Comparison of ENCODE assay signal across 1 cellular context in the genomic region with DNA sequence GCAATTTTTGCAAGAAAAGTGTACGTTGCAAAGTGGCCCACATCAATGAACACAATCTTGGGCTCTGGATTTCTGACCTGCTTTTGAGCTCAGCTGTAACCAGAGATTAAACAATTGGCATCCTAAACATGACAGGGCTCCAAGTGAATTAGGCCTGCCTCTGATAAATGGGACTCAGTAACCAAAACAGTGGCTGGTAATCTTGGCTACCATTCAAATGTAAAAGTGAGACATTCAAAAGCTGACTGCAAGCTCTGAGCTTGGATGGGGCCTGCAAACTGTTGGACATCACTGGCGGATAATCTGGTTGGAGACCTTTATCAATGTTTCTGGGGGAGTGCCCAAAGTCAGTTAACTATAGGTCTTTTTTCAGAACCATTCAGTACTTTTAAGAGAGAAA.
TF ChIP-seq lines count a peak whose summit lies in the region.

No MANE protein-coding gene starts in this region.

TF ChIP-seq in WTC11, 78 proteins besides CTCF, POLR2A, EP300 and RAD21:
- TF ChIP-seq, protein P1, sequence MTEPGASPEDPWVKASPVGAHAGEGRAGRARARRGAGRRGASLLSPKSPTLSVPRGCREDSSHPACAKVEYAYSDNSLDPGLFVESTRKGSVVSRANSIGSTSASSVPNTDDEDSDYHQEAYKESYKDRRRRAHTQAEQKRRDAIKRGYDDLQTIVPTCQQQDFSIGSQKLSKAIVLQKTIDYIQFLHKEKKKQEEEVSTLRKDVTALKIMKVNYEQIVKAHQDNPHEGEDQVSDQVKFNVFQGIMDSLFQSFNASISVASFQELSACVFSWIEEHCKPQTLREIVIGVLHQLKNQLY (CRISPR knock-in tag; IDR thresholded peaks at IDR 0.05), result no peak
- TF ChIP-seq, protein P2, sequence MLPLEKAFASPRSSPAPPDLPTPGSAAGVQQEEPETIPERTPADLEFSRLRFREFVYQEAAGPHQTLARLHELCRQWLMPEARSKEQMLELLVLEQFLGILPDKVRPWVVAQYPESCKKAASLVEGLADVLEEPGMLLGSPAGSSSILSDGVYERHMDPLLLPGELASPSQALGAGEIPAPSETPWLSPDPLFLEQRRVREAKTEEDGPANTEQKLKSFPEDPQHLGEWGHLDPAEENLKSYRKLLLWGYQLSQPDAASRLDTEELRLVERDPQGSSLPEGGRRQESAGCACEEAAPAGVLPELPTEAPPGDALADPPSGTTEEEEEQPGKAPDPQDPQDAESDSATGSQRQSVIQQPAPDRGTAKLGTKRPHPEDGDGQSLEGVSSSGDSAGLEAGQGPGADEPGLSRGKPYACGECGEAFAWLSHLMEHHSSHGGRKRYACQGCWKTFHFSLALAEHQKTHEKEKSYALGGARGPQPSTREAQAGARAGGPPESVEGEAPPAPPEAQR (CRISPR knock-in tag; IDR thresholded peaks at IDR 0.05), result no peak
- TF ChIP-seq EMX1 (CRISPR knock-in tag; IDR thresholded peaks at IDR 0.05) (no peak), HMGA2 (CRISPR knock-in tag; IDR thresholded peaks at IDR 0.05) (no peak), HMGXB4 (CRISPR knock-in tag; IDR thresholded peaks at IDR 0.05) (no peak)
